In the genomic region with DNA sequence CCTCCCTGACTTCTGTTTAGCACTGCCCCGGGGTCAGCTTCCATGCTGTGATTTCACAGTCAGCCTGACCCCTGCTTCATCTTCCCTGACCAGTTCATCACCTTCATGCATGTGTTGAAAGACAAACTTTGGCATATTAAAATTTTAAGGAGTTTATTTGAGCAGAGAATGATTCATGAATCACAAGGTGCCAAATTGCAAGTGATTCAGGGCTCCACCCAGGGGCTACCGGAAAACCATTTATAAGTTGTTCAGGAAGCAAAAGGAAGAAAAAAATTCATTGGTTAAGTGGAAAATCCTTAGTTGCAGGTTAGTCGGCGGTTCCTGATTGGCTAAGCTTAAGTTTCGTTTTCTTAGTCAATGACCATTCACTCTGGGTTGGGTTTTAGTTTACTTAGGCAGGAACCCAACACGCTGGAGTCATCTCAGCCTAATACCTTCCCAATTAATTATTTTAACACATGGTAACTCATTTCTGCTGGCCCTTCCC, we compare ENCODE assay signal across 16 cellular contexts. TPM values are rescaled to one million over a fixed set of nuclear protein-coding genes. Genes with fewer than 3 reads are reported as not detected.
A peak's percentile ranks its signal among the peaks of the same experiment; 100 is the strongest.
DNase-seq lines count a peak whose midpoint lies in the region; ATAC-seq and TF ChIP-seq lines count a peak whose summit lies in the region.
"Had no signal": no experiment of that assay in that cellular context is flagged by ENCODE, and none has a peak within 500 bp of the region (broad histone marks: within the 10 kb centered on the region; RNA-seq: fewer than 3 reads in every experiment).

No MANE protein-coding gene starts in this region.

- H3K18ac ChIP-seq in mesenchymal stem cell (ENCODE audit: low read depth in 1 of 2, low read length in 2 of 2), result no peak overlapping the region

- TF ChIP-seq CTCF in cardiac fibroblast (IDR thresholded peaks at IDR 0.05; ENCODE audit: low read depth, low read length), result no peak

- no peak overlapping the region for H2AK5ac ChIP-seq in mesenchymal stem cell (ENCODE audit: low read length, severe bottlenecking)

- no peak for ATAC-seq in HG03139 (IDR thresholded peaks at IDR 0.05; ENCODE audit: unreplicated experiment)
- ATAC-seq: K562; naive thymus-derived CD4-positive, alpha-beta T cell had no signal

- in situ Hi-C loops in KBM-7 (cut with MboI; ENCODE audit: low pct_unique_long_range_greater_than_20kb, low sequenced_read_pairs), result no loop called here

- no peaks in the 10 kb centered on the region for H3K9me3 ChIP-seq in mesenchymal stem cell (ENCODE audit: control insufficient read depth, low read length)
- H3K9me3 ChIP-seq: heart left ventricle, SJCRH30 had no signal

- H3K27me3 ChIP-seq in mesenchymal stem cell (ENCODE audit: control insufficient read depth in 1 of 2, insufficient read depth in 1 of 2, low read length in 2 of 2), result peaks cover 28 to 74% of the 10 kb centered on the region in 2 experiments
- H3K27me3 ChIP-seq: SJCRH30 had no signal

- no peak overlapping the region for H4K91ac ChIP-seq in mesenchymal stem cell (ENCODE audit: low read length)

- H3K27ac ChIP-seq in mesenchymal stem cell (ENCODE audit: low read length, poor library complexity, severe bottlenecking), result no peak overlapping the region
- H3K27ac ChIP-seq: coronary artery, heart left ventricle, SJCRH30 had no signal

- no peak overlapping the region for H2BK15ac ChIP-seq in mesenchymal stem cell (ENCODE audit: low read depth, poor library complexity, severe bottlenecking)

- no peak overlapping the region for H2BK120ac ChIP-seq in mesenchymal stem cell (ENCODE audit: low read depth, low read length)

- DNase-seq in A172 (ENCODE audit: low spot score), result peak; percentile 99
- peak; percentile 88 for DNase-seq in HT1080 (ENCODE audit: low read depth)
- peak; percentile 9 to 38 for DNase-seq in cardiac fibroblast (ENCODE audit: low read depth in 2 of 2)
- no peak for DNase-seq in mesenchymal stem cell
- DNase-seq in KBM-7, result no peak
- no peak for DNase-seq in SK-N-DZ (ENCODE audit: low spot score)
- DNase-seq in activated effector memory CD4-positive, alpha-beta T cell treated with anti-CD3 and anti-CD28 coated beads, Interleukin-2, amount 50 U/mL, for 16 hours, result no peak
- DNase-seq: activated CD4-positive, alpha-beta T cell treated with anti-CD3 and anti-CD28 coated beads for 4 hours; activated naive CD4-positive, alpha-beta T cell treated with anti-CD3 and anti-CD28 coated beads for 36 hours; heart left ventricle; naive thymus-derived CD4-positive, alpha-beta T cell; NCI-H345; SJCRH30 had no signal

- no peak overlapping the region for H4K8ac ChIP-seq in mesenchymal stem cell (ENCODE audit: low read length)

- H3K36me3 ChIP-seq in mesenchymal stem cell (ENCODE audit: control insufficient read depth in 1 of 2, insufficient read depth in 2 of 2, low read depth in 1 of 2, low read length in 2 of 2), result no peaks in the 10 kb centered on the region
- H3K36me3 ChIP-seq: heart left ventricle, SJCRH30 had no signal

- 74% methylated on average over 6 of the region's 6 CpGs for WGBS in mesenchymal stem cell

- H2BK5ac ChIP-seq in mesenchymal stem cell (ENCODE audit: low read depth, low read length, poor library complexity, severe bottlenecking), result no peak overlapping the region

- peaks cover 2% of the 10 kb centered on the region for H3K4me1 ChIP-seq in mesenchymal stem cell (ENCODE audit: control insufficient read depth, insufficient read depth, low read depth, low read length)
- H3K4me1 ChIP-seq: SJCRH30 had no signal

- no peak overlapping the region for H3K4ac ChIP-seq in mesenchymal stem cell (ENCODE audit: low read depth in 1 of 2, low read length in 2 of 2)

- no peak overlapping the region for H3K4me2 ChIP-seq in mesenchymal stem cell (ENCODE audit: low read length, poor library complexity, severe bottlenecking)

- no peak overlapping the region for H2AFZ ChIP-seq in mesenchymal stem cell (ENCODE audit: low read depth, low read length)

- H3K4me3 ChIP-seq in cardiac fibroblast (replicated peaks in 1 of 2; ENCODE audit: low read depth in 2 of 2, low read length in 2 of 2), result no peak overlapping the region
- H3K4me3 ChIP-seq in mesenchymal stem cell (ENCODE audit: insufficient read depth in 1 of 2, low read depth in 1 of 2, low read length in 2 of 2), result no peak overlapping the region
- H3K4me3 ChIP-seq: coronary artery, heart left ventricle, K562, SJCRH30 had no signal

- no peaks in the 10 kb centered on the region for H3K79me1 ChIP-seq in mesenchymal stem cell (replicated peaks; ENCODE audit: low read length, poor library complexity, severe bottlenecking)

- H3K23ac ChIP-seq in mesenchymal stem cell (ENCODE audit: low read length in 2 of 2), result no peak overlapping the region

- H2BK12ac ChIP-seq in mesenchymal stem cell (ENCODE audit: low read length in 2 of 2), result no peak overlapping the region

- peak overlapping the region; percentile 42 for H3K9ac ChIP-seq in mesenchymal stem cell (ENCODE audit: low read length)

- H3K14ac ChIP-seq in mesenchymal stem cell (ENCODE audit: low read length in 2 of 2), result no peak overlapping the region

RNA-seq across cellular contexts. Expression of gene IL1F10, which starts 10.6 kb away (rescaled TPM):
- total RNA-seq in A172 (2014; rRNA removed; shearing (Covaris generic)), result not detected in 2 replicates
- total RNA-seq in HT1080 (2014; rRNA removed; shearing (Covaris generic)), result not detected in 2 replicates
- not detected in 2 replicates for polyA plus RNA-seq in HT1080 (2015; cell fraction: cytosol; rRNA removed)
- not detected in 2 replicates for polyA plus RNA-seq in HT1080 (2015; cell fraction: nucleus; rRNA removed)
- not detected for polyA plus RNA-seq in mesenchymal stem cell (2013, experiment 1 of 2)
- polyA plus RNA-seq in mesenchymal stem cell (2013, experiment 2 of 2), result not detected
- not detected in 2 replicates for polyA plus RNA-seq in SK-N-DZ (2014; cell fraction: cytosol; rRNA removed)
- not detected in 2 replicates for polyA plus RNA-seq in SK-N-DZ (2014; cell fraction: nucleus; rRNA removed)
- total RNA-seq: activated naive CD4-positive, alpha-beta T cell treated with anti-CD3 and anti-CD28 coated beads for 36 hours; heart left ventricle; K562; naive thymus-derived CD4-positive, alpha-beta T cell; SJCRH30 had no signal
- polyA plus RNA-seq: heart left ventricle; K562; naive thymus-derived CD4-positive, alpha-beta T cell had no signal

RNA-seq across cellular contexts. Expression of gene IL36RN, which starts 19.4 kb away (rescaled TPM):
- total RNA-seq in A172 (2014; rRNA removed; shearing (Covaris generic)), result not detected in 2 replicates
- not detected in 2 replicates for total RNA-seq in HT1080 (2014; rRNA removed; shearing (Covaris generic))
- polyA plus RNA-seq in HT1080 (2015; cell fraction: cytosol; rRNA removed), result not detected in 2 replicates
- not detected in 2 replicates for polyA plus RNA-seq in HT1080 (2015; cell fraction: nucleus; rRNA removed)
- polyA plus RNA-seq in mesenchymal stem cell (2013, experiment 1 of 2), result not detected
- not detected for polyA plus RNA-seq in mesenchymal stem cell (2013, experiment 2 of 2)
- polyA plus RNA-seq in SK-N-DZ (2014; cell fraction: cytosol; rRNA removed), result not detected in 2 replicates
- not detected in 2 replicates for polyA plus RNA-seq in SK-N-DZ (2014; cell fraction: nucleus; rRNA removed)
- total RNA-seq: activated naive CD4-positive, alpha-beta T cell treated with anti-CD3 and anti-CD28 coated beads for 36 hours; heart left ventricle; K562; SJCRH30 had no signal
- polyA plus RNA-seq: heart left ventricle; K562; naive thymus-derived CD4-positive, alpha-beta T cell had no signal

RNA-seq across cellular contexts. Expression of gene IL36B, which starts 25.7 kb away (rescaled TPM):
- 0.19 TPM in 1 of 2 replicates, not detected in the other for total RNA-seq in A172 (2014; rRNA removed; shearing (Covaris generic))
- total RNA-seq in HT1080 (2014; rRNA removed; shearing (Covaris generic)), result not detected in 2 replicates
- 0.20 TPM in 1 of 2 replicates, not detected in the other for polyA plus RNA-seq in HT1080 (2015; cell fraction: cytosol; rRNA removed)
- polyA plus RNA-seq in HT1080 (2015; cell fraction: nucleus; rRNA removed), result not detected in 2 replicates
- not detected for polyA plus RNA-seq in mesenchymal stem cell (2013, experiment 1 of 2)
- polyA plus RNA-seq in mesenchymal stem cell (2013, experiment 2 of 2), result not detected
- polyA plus RNA-seq in SK-N-DZ (2014; cell fraction: cytosol; rRNA removed), result not detected in 2 replicates
- not detected in 2 replicates for polyA plus RNA-seq in SK-N-DZ (2014; cell fraction: nucleus; rRNA removed)
- total RNA-seq: activated naive CD4-positive, alpha-beta T cell treated with anti-CD3 and anti-CD28 coated beads for 36 hours; heart left ventricle; K562; naive thymus-derived CD4-positive, alpha-beta T cell; SJCRH30 had no signal
- polyA plus RNA-seq: heart left ventricle; K562; naive thymus-derived CD4-positive, alpha-beta T cell had no signal

RNA-seq across cellular contexts. Expression of gene IL1RN, which starts 49.0 kb away (rescaled TPM):
- total RNA-seq in A172 (2014; rRNA removed; shearing (Covaris generic)), result 0.41 TPM in 1 of 2 replicates, not detected in the other
- 0.10 TPM in 1 of 2 replicates, not detected in the other for total RNA-seq in HT1080 (2014; rRNA removed; shearing (Covaris generic))
- polyA plus RNA-seq in HT1080 (2015; cell fraction: cytosol; rRNA removed), result not detected in 2 replicates
- not detected in 2 replicates for polyA plus RNA-seq in HT1080 (2015; cell fraction: nucleus; rRNA removed)
- not detected for polyA plus RNA-seq in mesenchymal stem cell (2013, experiment 1 of 2)
- not detected for polyA plus RNA-seq in mesenchymal stem cell (2013, experiment 2 of 2)
- polyA plus RNA-seq in SK-N-DZ (2014; cell fraction: cytosol; rRNA removed), result not detected in 2 replicates
- not detected in 2 replicates for polyA plus RNA-seq in SK-N-DZ (2014; cell fraction: nucleus; rRNA removed)
- total RNA-seq: K562, SJCRH30 had no signal
- polyA plus RNA-seq: naive thymus-derived CD4-positive, alpha-beta T cell had no signal

Comparison
In these comparisons a context has a peak if more than half of its experiments do, and no peak if none do; other contexts are left out.
1. DNase-seq: peak in A172 (single experiment), HT1080 (single experiment) and cardiac fibroblast (2 of 2); none in mesenchymal stem cell (single experiment), KBM-7 (single experiment), SK-N-DZ (single experiment) and activated effector memory CD4-positive, alpha-beta T cell treated with anti-CD3 and anti-CD28 coated beads, Interleukin-2, amount 50 U/mL, for 16 hours (single experiment).